ENCODE assay signal across 22 cellular contexts in genomic region chr7:150943453-150943814, GRCh38. TPM values are rescaled to one million over a fixed set of nuclear protein-coding genes. Genes with fewer than 3 reads are reported as not detected.
"Had no signal": no experiment of that assay in that cellular context is flagged by ENCODE, and none has a peak within 500 bp of the region (broad histone marks: within the 10 kb centered on the region; RNA-seq: fewer than 3 reads in every experiment).

No MANE protein-coding gene starts in this region.

- H3K9me3 ChIP-seq: ascending aorta, gastrocnemius medialis, ovary, right lobe of liver, stomach, thoracic aorta had no signal

- H3K4me3 ChIP-seq: ascending aorta, gastrocnemius medialis, ovary, right lobe of liver, smooth muscle cell, stomach, thoracic aorta had no signal

- H3K4me3 Mint-ChIP-seq: memory B cell; stimulated activated effector memory CD8-positive, alpha-beta T cell treated with anti-CD3 and anti-CD28 coated beads, Interleukin-12 subunit alpha, Interleukin-12 subunit beta, amount 100 ng/mL, for 72 hours had no signal

- DNase-seq: activated CD4-positive, alpha-beta T cell treated with anti-CD3 and anti-CD28 coated beads, Interleukin-2, amount 50 U/mL, for 1 hour; activated CD4-positive, CD25-positive, alpha-beta regulatory T cell treated with anti-CD3 and anti-CD28 coated beads, Interleukin-2, amount 50 U/mL, for 72 hours; activated naive CD4-positive, alpha-beta T cell treated with anti-CD3 and anti-CD28 coated beads, Interleukin-2, amount 50 U/mL, for 16 hours; activated T-cell treated with anti-CD3 and anti-CD28 coated beads for 4 hours; effector CD4-positive, alpha-beta T cell; gastrocnemius medialis; kidney glomerular epithelial cell; left ventricle myocardium superior; ovary; stimulated activated CD4-positive, alpha-beta T cell treated with anti-CD3 and anti-CD28 coated beads, Interleukin-4, amount 100 ng/mL, for 24 hours; stomach; SW 1271; T-helper 2 cell had no signal

- H3K27ac ChIP-seq: ascending aorta, gastrocnemius medialis, ovary, right lobe of liver, thoracic aorta, VCaP had no signal

- H3K36me3 Mint-ChIP-seq: naive thymus-derived CD8-positive, alpha-beta T cell; stimulated activated effector memory CD8-positive, alpha-beta T cell treated with anti-CD3 and anti-CD28 coated beads, Interleukin-12 subunit alpha, Interleukin-12 subunit beta, amount 100 ng/mL, for 72 hours had no signal

- H3K36me3 ChIP-seq: ascending aorta, gastrocnemius medialis, ovary, right lobe of liver, thoracic aorta had no signal

- H3K27me3 ChIP-seq: ovary, right lobe of liver had no signal

- ATAC-seq: gastrocnemius medialis; left ventricle myocardium superior; naive thymus-derived CD8-positive, alpha-beta T cell; right lobe of liver; stimulated activated effector memory CD8-positive, alpha-beta T cell treated with anti-CD3 and anti-CD28 coated beads, Interleukin-12 subunit alpha, Interleukin-12 subunit beta, amount 100 ng/mL, for 72 hours had no signal

- H3K9me3 Mint-ChIP-seq: activated T-helper 2 cell treated with anti-CD3 and anti-CD28 coated beads, Interferon-gamma antibody, Interleukin-2, Interleukin-4, amounts not matched to agents 10 μg/mL and 5 μg/mL and 100 μg/mL, durations not matched to agents 14 hours and 24 hours and 36 hours; memory B cell; naive thymus-derived CD8-positive, alpha-beta T cell; stimulated activated effector memory CD8-positive, alpha-beta T cell treated with anti-CD3 and anti-CD28 coated beads, Interleukin-12 subunit alpha, Interleukin-12 subunit beta, amount 100 ng/mL, for 72 hours had no signal

- H3K27ac Mint-ChIP-seq: activated T-helper 2 cell treated with anti-CD3 and anti-CD28 coated beads, Interferon-gamma antibody, Interleukin-2, Interleukin-4, amounts not matched to agents 10 μg/mL and 5 μg/mL and 100 μg/mL, durations not matched to agents 14 hours and 24 hours and 36 hours; memory B cell; stimulated activated effector memory CD8-positive, alpha-beta T cell treated with anti-CD3 and anti-CD28 coated beads, Interleukin-12 subunit alpha, Interleukin-12 subunit beta, amount 100 ng/mL, for 72 hours had no signal

- H3K4me1 ChIP-seq: ascending aorta, gastrocnemius medialis, right lobe of liver had no signal

RNA-seq across cellular contexts. Expression of gene KCNH2, which starts 34.7 kb away (rescaled TPM):
- total RNA-seq: ascending aorta had no signal
